ENCODE assay signal across 22 cellular contexts in the genomic region with DNA sequence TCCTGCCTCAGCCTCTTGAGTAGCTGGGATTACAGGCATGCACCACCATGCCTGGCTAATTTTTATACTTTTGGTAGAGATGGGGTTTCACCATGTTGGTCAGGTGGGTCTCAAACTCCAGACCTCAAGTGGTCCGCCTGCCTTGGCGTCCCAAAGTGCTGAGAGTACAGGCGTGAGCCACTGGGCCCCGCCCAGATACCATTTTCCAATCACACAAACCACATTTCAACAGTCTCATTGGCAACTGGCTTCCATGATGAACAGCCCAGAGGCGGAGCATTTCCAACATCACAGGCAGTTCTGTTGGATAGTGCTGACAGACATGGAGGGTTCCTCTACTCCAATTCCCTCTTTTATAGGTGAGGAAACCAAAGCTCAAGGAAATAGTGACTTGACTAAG. TPM values are rescaled to one million over a fixed set of nuclear protein-coding genes. Genes with fewer than 3 reads are reported as not detected.
"Had no signal": no experiment of that assay in that cellular context is flagged by ENCODE, and none has a peak within 500 bp of the region (broad histone marks: within the 10 kb centered on the region; RNA-seq: fewer than 3 reads in every experiment).

No MANE protein-coding gene starts in this region.

- DNase-seq: activated CD4-positive, alpha-beta T cell treated with anti-CD3 and anti-CD28 coated beads for 4 hours; activated CD4-positive, alpha-beta T cell treated with anti-CD3 and anti-CD28 coated beads, Interleukin-2, amount 50 U/mL, for 48 hours; activated CD4-positive, CD25-positive, alpha-beta regulatory T cell; activated CD8-positive, alpha-beta memory T cell treated with anti-CD3 and anti-CD28 coated beads, Interleukin-2, amount 50 U/mL, for 48 hours; activated naive CD4-positive, alpha-beta T cell treated with Interleukin-2 at 50 U/mL for 16 hours; activated naive CD8-positive, alpha-beta T cell treated with anti-CD3 and anti-CD28 coated beads for 36 hours; activated T-cell treated with anti-CD3 and anti-CD28 coated beads, Interleukin-2, amount 50 U/mL, for 4 hours; colonic mucosa; dorsolateral prefrontal cortex; effector memory CD8-positive, alpha-beta T cell; hypothalamus; left ventricle myocardium superior; midbrain; ovary; stomach had no signal

- H3K27ac ChIP-seq: colonic mucosa, dorsolateral prefrontal cortex, ovary, prostate gland, stomach, suprapubic skin, tibial nerve had no signal

- H3K9me3 ChIP-seq: colonic mucosa, ovary, prostate gland, stomach, suprapubic skin, tibial nerve had no signal

- H3K4me1 ChIP-seq: colonic mucosa, prostate gland, suprapubic skin, tibial nerve had no signal

- H3K4me3 ChIP-seq: colonic mucosa, dorsolateral prefrontal cortex, ovary, prostate gland, stomach, suprapubic skin, tibial nerve had no signal

- ATAC-seq: activated T-cell treated with anti-CD3 and anti-CD28 coated beads, Interleukin-2, amount 50 U/mL, for 4 hours; effector memory CD8-positive, alpha-beta T cell; esophagus mucosa; left ventricle myocardium superior; natural killer cell treated with Interleukin-12 subunit alpha and Interleukin-12 subunit beta and Interleukin-15 and Interleukin-18, amount 100 ng/mL, for 72 hours had no signal

- H3K27me3 ChIP-seq: colonic mucosa, ovary, stomach, suprapubic skin, tibial nerve had no signal

- H3K36me3 ChIP-seq: colonic mucosa, ovary, prostate gland, stomach, suprapubic skin, tibial nerve had no signal

RNA-seq across cellular contexts. Expression of gene PLCB4, which starts 43.9 kb away (rescaled TPM):
- total RNA-seq: activated CD8-positive, alpha-beta memory T cell treated with anti-CD3 and anti-CD28 coated beads for 36 hours; activated naive CD8-positive, alpha-beta T cell treated with anti-CD3 and anti-CD28 coated beads for 36 hours; activated T-helper 2 cell treated with anti-CD3 and anti-CD28 coated beads, Interferon-gamma antibody, Interleukin-2, Interleukin-4, amounts not matched to agents 10 μg/mL and 5 μg/mL and 100 μg/mL, durations not matched to agents 14 hours and 24 hours and 36 hours; natural killer cell treated with Interleukin-12 subunit alpha and Interleukin-12 subunit beta and Interleukin-15 and Interleukin-18, amount 100 ng/mL, for 72 hours had no signal
